ENCODE assay signal across 26 cellular contexts in the genomic region with DNA sequence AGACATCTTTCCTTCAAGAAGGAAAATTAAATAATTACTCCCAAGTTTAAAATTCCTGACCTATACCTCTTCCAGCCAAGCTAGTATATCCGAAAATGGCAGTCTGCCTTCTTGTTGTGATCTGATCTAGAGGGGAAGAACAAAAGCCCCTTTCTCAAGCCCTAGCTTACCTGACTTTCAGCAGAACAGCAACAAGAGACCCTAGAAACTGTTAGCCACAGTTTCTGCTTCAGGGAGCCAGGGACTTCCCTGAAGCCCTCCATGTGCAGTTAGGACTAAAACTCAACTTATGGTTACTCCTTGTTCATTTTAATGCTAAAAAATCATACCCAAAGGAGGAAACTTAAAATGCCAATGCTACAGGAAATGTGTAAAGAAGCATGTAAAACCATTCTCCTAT.
"Had no signal": no experiment of that assay in that cellular context is flagged by ENCODE, and none has a peak within 500 bp of the region (broad histone marks: within the 10 kb centered on the region; RNA-seq: fewer than 3 reads in every experiment).

No MANE protein-coding gene starts in this region.

- DNase-seq: hypothalamus; immature natural killer cell; kidney; left ventricle myocardium inferior; midbrain; mucosa of descending colon; naive thymus-derived CD4-positive, alpha-beta T cell; ovary; retina; right cardiac atrium; sigmoid colon; small intestine; spleen; stimulated activated CD4-positive, alpha-beta T cell treated with anti-CD3 and anti-CD28 coated beads, Interleukin-4, amount 100 ng/mL, for 24 hours; stimulated activated naive CD4-positive, alpha-beta T cell; tibial artery; trophoblast cell; upper lobe of right lung had no signal

- H3K36me3 ChIP-seq: left ventricle myocardium inferior, ovary, prostate gland, sigmoid colon, spleen, suprapubic skin, thoracic aorta, tibial artery, upper lobe of right lung had no signal

- H3K27me3 Mint-ChIP-seq: memory B cell; naive thymus-derived CD4-positive, alpha-beta T cell; natural killer cell treated with Interleukin-12 subunit alpha and Interleukin-12 subunit beta and Interleukin-15 and Interleukin-18, amount 100 ng/mL, for 72 hours; stimulated activated naive CD8-positive, alpha-beta T cell treated with anti-CD3 and anti-CD28 coated beads, Interleukin-15, Interleukin-2, amounts not matched to agents 100 ng/mL and 50 ng/mL, for 24 hours had no signal

- H3K4me3 Mint-ChIP-seq: immature natural killer cell; memory B cell; naive thymus-derived CD4-positive, alpha-beta T cell; natural killer cell treated with Interleukin-12 subunit alpha and Interleukin-12 subunit beta and Interleukin-15 and Interleukin-18, amount 100 ng/mL, for 72 hours; stimulated activated effector memory CD8-positive, alpha-beta T cell treated with anti-CD3 and anti-CD28 coated beads, Interleukin-12 subunit alpha, Interleukin-12 subunit beta, amount 100 ng/mL, for 72 hours; stimulated activated naive CD8-positive, alpha-beta T cell treated with anti-CD3 and anti-CD28 coated beads, Interleukin-15, Interleukin-2, amounts not matched to agents 100 ng/mL and 50 ng/mL, for 24 hours had no signal

- H3K27me3 ChIP-seq: ovary, sigmoid colon, spleen, suprapubic skin, tibial artery, upper lobe of right lung had no signal

- H3K4me1 Mint-ChIP-seq: immature natural killer cell; memory B cell; naive thymus-derived CD4-positive, alpha-beta T cell; stimulated activated effector memory CD8-positive, alpha-beta T cell treated with anti-CD3 and anti-CD28 coated beads, Interleukin-12 subunit alpha, Interleukin-12 subunit beta, amount 100 ng/mL, for 72 hours had no signal

- ATAC-seq: mucosa of descending colon; naive thymus-derived CD4-positive, alpha-beta T cell; natural killer cell treated with Interleukin-12 subunit alpha and Interleukin-12 subunit beta and Interleukin-15 and Interleukin-18, amount 100 ng/mL, for 72 hours; right cardiac atrium; stimulated activated effector memory CD8-positive, alpha-beta T cell treated with anti-CD3 and anti-CD28 coated beads, Interleukin-12 subunit alpha, Interleukin-12 subunit beta, amount 100 ng/mL, for 72 hours; upper lobe of right lung had no signal

- H3K4me3 ChIP-seq: left ventricle myocardium inferior, lung, mucosa of descending colon, ovary, prostate gland, sigmoid colon, spleen, suprapubic skin, thoracic aorta, tibial artery, upper lobe of right lung had no signal

- H3K9me3 Mint-ChIP-seq: stimulated activated naive CD8-positive, alpha-beta T cell treated with anti-CD3 and anti-CD28 coated beads, Interleukin-15, Interleukin-2, amounts not matched to agents 100 ng/mL and 50 ng/mL, for 24 hours had no signal

- H3K27ac Mint-ChIP-seq: immature natural killer cell; memory B cell; naive thymus-derived CD4-positive, alpha-beta T cell; natural killer cell treated with Interleukin-12 subunit alpha and Interleukin-12 subunit beta and Interleukin-15 and Interleukin-18, amount 100 ng/mL, for 72 hours; stimulated activated effector memory CD8-positive, alpha-beta T cell treated with anti-CD3 and anti-CD28 coated beads, Interleukin-12 subunit alpha, Interleukin-12 subunit beta, amount 100 ng/mL, for 72 hours; stimulated activated naive CD8-positive, alpha-beta T cell treated with anti-CD3 and anti-CD28 coated beads, Interleukin-15, Interleukin-2, amounts not matched to agents 100 ng/mL and 50 ng/mL, for 24 hours had no signal

- H3K4me1 ChIP-seq: left ventricle myocardium inferior, prostate gland, sigmoid colon, spleen, suprapubic skin, tibial artery, upper lobe of right lung had no signal

- H3K27ac ChIP-seq: left ventricle myocardium inferior, ovary, prostate gland, sigmoid colon, spleen, suprapubic skin, thoracic aorta, tibial artery, upper lobe of right lung had no signal

- H3K36me3 Mint-ChIP-seq: immature natural killer cell; memory B cell; naive thymus-derived CD4-positive, alpha-beta T cell; natural killer cell treated with Interleukin-12 subunit alpha and Interleukin-12 subunit beta and Interleukin-15 and Interleukin-18, amount 100 ng/mL, for 72 hours; stimulated activated effector memory CD8-positive, alpha-beta T cell treated with anti-CD3 and anti-CD28 coated beads, Interleukin-12 subunit alpha, Interleukin-12 subunit beta, amount 100 ng/mL, for 72 hours had no signal
